Comparison of ENCODE assay signal across 30 cellular contexts in genomic region chr4:43837604-43838003, GRCh38.
DNase-seq lines count a peak whose midpoint lies in the region; ATAC-seq, FAIRE-seq and TF ChIP-seq lines count a peak whose summit lies in the region.
"Had no signal": no experiment of that assay in that cellular context is flagged by ENCODE, and none has a peak within 500 bp of the region (broad histone marks: within the 10 kb centered on the region; RNA-seq: fewer than 3 reads in every experiment).

No MANE protein-coding gene starts in this region.

- no peaks in the 10 kb centered on the region for H3K79me2 ChIP-seq in HepG2 (ENCODE audit: insufficient read depth, low read length)

- H3K27me3 ChIP-seq in liver (ENCODE audit: control insufficient read depth in 4 of 4, insufficient read depth in 4 of 4, low read length in 3 of 4) (no peaks in the 10 kb centered on the region), HepG2 (ENCODE audit: control insufficient read depth in 1 of 2, insufficient read depth in 2 of 2, low read length in 2 of 2) (no peaks in the 10 kb centered on the region)
- H3K27me3 ChIP-seq: BE2C; BLaER1; BLaER1 treated with 17β-estradiol and CSF1 and Interleukin-3, amounts not matched to agents 10 nM and 100 nM had no signal

- DNase-seq in HepG2 (ENCODE audit: low spot score), result no peak
- DNase-seq in HuH-7 (ENCODE audit: low spot score), result peak; percentile 19
- DNase-seq in HT-29 (ENCODE audit: low spot score), result no peak
- DNase-seq: 8988T; AML-193; BE2C; C1 segment of cervical spinal cord; Caco-2; Calu3; CD4-positive, alpha-beta memory T cell; CD4-positive, alpha-beta T cell; CD4-positive, CD25-positive, alpha-beta regulatory T cell; CD8-positive, alpha-beta memory T cell; CD8-positive, alpha-beta T cell; COR-L47; DMS 273 treated with DMSO at 0.1 percent for 48 hours; DMS153; DMS53; DMS79; DMS79 treated with DMSO at 0.1 percent for 48 hours; DND-41; EL had no signal

- H3K9me3 ChIP-seq in liver (ENCODE audit: control insufficient read depth in 4 of 4, low read length in 3 of 4) (no peaks in the 10 kb centered on the region), HepG2 (ENCODE audit: low read length) (peaks cover 35% of the 10 kb centered on the region)
- H3K9me3 ChIP-seq: A549; BE2C; BLaER1; BLaER1 treated with 17β-estradiol and CSF1 and Interleukin-3, amounts not matched to agents 10 nM and 100 nM; Caco-2 had no signal

- no peak for ATAC-seq in HepG2
- ATAC-seq: A549; CD8-positive, alpha-beta T cell had no signal

- no peaks in the 10 kb centered on the region for H3K36me3 ChIP-seq in liver (ENCODE audit: control insufficient read depth in 4 of 4, insufficient read depth in 3 of 4, low read depth in 1 of 4, low read length in 3 of 4)
- H3K36me3 ChIP-seq in HepG2 (replicated peaks in 1 of 2; ENCODE audit: control insufficient read depth in 1 of 2, insufficient read depth in 2 of 2, low read length in 2 of 2), result no peaks in the 10 kb centered on the region
- H3K36me3 ChIP-seq: BE2C; BLaER1; BLaER1 treated with 17β-estradiol and CSF1 and Interleukin-3, amounts not matched to agents 10 nM and 100 nM had no signal

- TF ChIP-seq EP300 in HepG2 (IDR thresholded peaks at IDR 0.05; ENCODE audit: low read depth in 2 of 2, low read length in 2 of 2) (no peak), HepG2 (CRISPR knock-in tag; IDR thresholded peaks at IDR 0.05; ENCODE audit: borderline replicate concordance) (no peak)

- FAIRE-seq in HepG2 (lab: Jason Lieb, UNC), result no peak
- FAIRE-seq: A204.1, A549, D721Med had no signal

- no peak overlapping the region for H2AFZ ChIP-seq in HepG2 (ENCODE audit: low read length)

- TF ChIP-seq POLR2A in HepG2 (IDR thresholded peaks at IDR 0.05; ENCODE audit: insufficient read depth in 1 of 2, low read depth in 2 of 2, low read length in 2 of 2), result no peak

- no peak overlapping the region for H3K4me2 ChIP-seq in HepG2 (ENCODE audit: low read depth, low read length)
- H3K4me2 ChIP-seq: A549; BLaER1; BLaER1 treated with 17β-estradiol and CSF1 and Interleukin-3, amounts not matched to agents 10 nM and 100 nM had no signal

- CTCF ChIA-PET in HepG2 (lab: Yijun Ruan, JAX; ENCODE audit: low intra/inter-chr PET ratio, low total read pairs), result no interaction called here

- peak in 1 of 2 donors; percentile 40 for TF ChIP-seq RAD21 in liver (IDR thresholded peaks at IDR 0.05)
- no peak for TF ChIP-seq RAD21 in HepG2 (CRISPR knock-in tag; IDR thresholded peaks at IDR 0.05)

- BruUV-seq in HepG2 (replicated peaks; lab: Mats Ljungman, UMichigan), result no TSS peak

- POLR2A ChIA-PET in HepG2 (lab: Yijun Ruan, JAX), result no interaction called here

- no peak for TF ChIP-seq CTCF in liver (IDR thresholded peaks at IDR 0.05; ENCODE audit: low read depth, low read length, missing input control)
- no peak for TF ChIP-seq CTCF in HepG2 (CRISPR knock-in tag; IDR thresholded peaks at IDR 0.05)

- intact Hi-C loops in HepG2 (cut with micrococcal nuclease; ENCODE audit: unreplicated experiment), result no loop called here

- no peaks in the 10 kb centered on the region for H4K20me1 ChIP-seq in HepG2 (ENCODE audit: insufficient read depth, low read length)
- H4K20me1 ChIP-seq: BLaER1; BLaER1 treated with 17β-estradiol and CSF1 and Interleukin-3, amounts not matched to agents 10 nM and 100 nM had no signal

- no peak overlapping the region for H3K4me3 ChIP-seq in liver (ENCODE audit: low read depth in 1 of 3, low read length in 3 of 3)
- no peak overlapping the region for H3K4me3 ChIP-seq in HepG2 (replicated peaks in 1 of 3; ENCODE audit: insufficient read depth in 1 of 3, low read depth in 2 of 3, low read length in 3 of 3)
- H3K4me3 ChIP-seq: A549; BLaER1; BLaER1 treated with 17β-estradiol and CSF1 and Interleukin-3, amounts not matched to agents 10 nM and 100 nM had no signal

- H3K9ac ChIP-seq in liver (ENCODE audit: low read depth in 1 of 2, low read length in 2 of 2) (no peak overlapping the region), HepG2 (ENCODE audit: insufficient read depth, low read depth, low read length) (no peak overlapping the region)
- H3K9ac ChIP-seq: BLaER1; BLaER1 treated with 17β-estradiol and CSF1 and Interleukin-3, amounts not matched to agents 10 nM and 100 nM had no signal

- in situ Hi-C loops in HepG2 (cut with HindIII; ENCODE audit: extremely low pct_ligation_motif_present, low pct_unique_long_range_greater_than_20kb), result no loop called here

- H3K27ac ChIP-seq in liver (ENCODE audit: low read depth in 1 of 2, low read length in 2 of 2), result no peak overlapping the region
- H3K27ac ChIP-seq in HepG2 (ENCODE audit: extremely low read length, insufficient read depth, low read length), result no peak overlapping the region
- H3K27ac ChIP-seq: 22Rv1; A549; BLaER1; BLaER1 treated with 17β-estradiol and CSF1 and Interleukin-3, amounts not matched to agents 10 nM and 100 nM; C4-2B had no signal

- H3K4me1 ChIP-seq in liver (ENCODE audit: control insufficient read depth in 4 of 4, insufficient read depth in 4 of 4, low read length in 3 of 4), result no peaks in the 10 kb centered on the region
- H3K4me1 ChIP-seq in HepG2 (ENCODE audit: insufficient read depth, low read length), result no peaks in the 10 kb centered on the region
- H3K4me1 ChIP-seq: A549, BE2C, BLaER1, Caco-2 had no signal

TF ChIP-seq in liver, 16 proteins besides CTCF, POLR2A, EP300 and RAD21 (continues in another document):
- TF ChIP-seq TAF1 (conservative IDR thresholded peaks at IDR 0.05) (no peak), HNF4A (conservative IDR thresholded peaks at IDR 0.05) (peak; percentile 80 to 85), YY1 (IDR thresholded peaks at IDR 0.05) (peak; percentile 30), GABPA (IDR thresholded peaks at IDR 0.05 in 1 of 2, conservative IDR thresholded peaks at IDR 0.05 in 1 of 2) (no peak), FOXA2 (IDR thresholded peaks at IDR 0.05) (peak; percentile 26), NR2F2 (IDR thresholded peaks at IDR 0.05) (no peak), ATF3 (IDR thresholded peaks at IDR 0.05) (no peak), ZBTB33 (IDR thresholded peaks at IDR 0.05) (no peak), JUND (IDR thresholded peaks at IDR 0.05) (no peak), FOXA1 (IDR thresholded peaks at IDR 0.05) (no peak), EGR1 (IDR thresholded peaks at IDR 0.05; ENCODE audit: low read depth in 2 of 2) (no peak), RXRA (IDR thresholded peaks at IDR 0.05) (peak in 1 of 2 donors; percentile 15), SP1 (IDR thresholded peaks at IDR 0.05) (peak; percentile 71)

TF ChIP-seq in HepG2, 621 proteins besides CTCF, POLR2A, EP300 and RAD21:
- no peak for TF ChIP-seq ZNF550 (CRISPR knock-in tag; IDR thresholded peaks at IDR 0.05; ENCODE audit: borderline replicate concordance)
- no peak for TF ChIP-seq KLF12 (CRISPR knock-in tag; IDR thresholded peaks at IDR 0.05; ENCODE audit: borderline replicate concordance)
- TF ChIP-seq GATAD2A (CRISPR knock-in tag; IDR thresholded peaks at IDR 0.05), result no peak
- TF ChIP-seq POGK (CRISPR knock-in tag; conservative IDR thresholded peaks at IDR 0.05), result no peak
- TF ChIP-seq HMGA1 (CRISPR knock-in tag; conservative IDR thresholded peaks at IDR 0.05), result no peak
- no peak for TF ChIP-seq ZFP1 (CRISPR knock-in tag; IDR thresholded peaks at IDR 0.05)
- no peak for TF ChIP-seq PHF21A (CRISPR knock-in tag; IDR thresholded peaks at IDR 0.05)
- no peak for TF ChIP-seq RELA (CRISPR knock-in tag; IDR thresholded peaks at IDR 0.05)
